ENCODE assay signal across 1 cellular context in the genomic region with DNA sequence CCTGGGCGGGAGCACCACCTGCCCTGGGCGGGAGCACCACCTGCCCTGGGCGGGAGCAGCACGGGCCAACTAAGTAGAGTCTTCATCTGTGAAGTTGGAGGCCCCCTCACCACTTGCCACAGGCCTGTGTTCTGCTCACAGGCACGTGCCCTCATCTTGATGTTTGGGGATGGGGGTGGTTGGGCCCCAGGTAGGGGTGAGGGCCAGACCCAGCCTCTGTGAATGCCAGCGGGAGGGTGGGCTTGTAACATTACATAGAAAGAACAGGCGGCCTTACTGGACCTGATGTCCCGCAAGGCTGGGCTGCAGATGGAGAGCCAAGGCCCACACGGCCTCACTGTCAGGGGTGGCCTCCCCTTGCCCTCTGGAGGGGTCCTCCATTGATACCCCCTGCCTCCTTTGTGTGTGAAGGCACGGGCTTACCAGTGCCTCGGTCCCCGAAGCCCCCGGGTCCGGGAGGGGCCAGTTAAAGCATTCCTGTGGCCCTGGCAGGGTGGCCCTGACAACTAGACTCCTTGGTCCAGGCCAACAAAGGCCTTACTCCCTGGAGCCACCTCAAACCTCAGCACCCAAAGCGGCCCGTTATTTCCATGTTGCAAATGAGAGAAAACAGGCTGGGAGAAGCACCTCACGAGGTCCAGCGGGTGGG.
TF ChIP-seq lines count a peak whose summit lies in the region.

No MANE protein-coding gene starts in this region.

TF ChIP-seq in H1, 55 proteins besides CTCF, POLR2A, EP300 and RAD21:
- TF ChIP-seq KDM1A (IDR thresholded peaks at IDR 0.05; ENCODE audit: borderline replicate concordance, low read length) (0 out of 2 replicates have a peak, but pooled peaks have one; percentile 29), POLR2AphosphoS5 (IDR thresholded peaks at IDR 0.05; ENCODE audit: low read depth, low read length) (no peak), YY1 (IDR thresholded peaks at IDR 0.05; ENCODE audit: low read depth, low read length) (no peak), RXRA (IDR thresholded peaks at IDR 0.05; ENCODE audit: insufficient read depth, low read depth, low read length) (no peak), RBBP5 (IDR thresholded peaks at IDR 0.05; ENCODE audit: borderline replicate concordance, low read depth, low read length) (no peak), CREB1 (IDR thresholded peaks at IDR 0.05) (no peak), BACH1 (IDR thresholded peaks at IDR 0.05; ENCODE audit: low read length) (no peak), PHF8 (conservative IDR thresholded peaks at IDR 0.05; ENCODE audit: low read depth, low read length) (no peak), EGR1 (IDR thresholded peaks at IDR 0.05; ENCODE audit: borderline replicate concordance, low read depth, low read length) (no peak), SIX5 (IDR thresholded peaks at IDR 0.05; ENCODE audit: low read depth, low read length) (no peak), ASH2L (IDR thresholded peaks at IDR 0.05; ENCODE audit: low read length) (no peak), CTBP2 (IDR thresholded peaks at IDR 0.05; ENCODE audit: borderline replicate concordance, insufficient read depth, insufficient read length, low read length) (no peak), NANOG (IDR thresholded peaks at IDR 0.05; ENCODE audit: insufficient read depth, low read depth, low read length, poor library complexity, severe bottlenecking) (no peak), JUND (IDR thresholded peaks at IDR 0.05; ENCODE audit: low read length) (no peak), POU5F1 (IDR thresholded peaks at IDR 0.05; ENCODE audit: low read depth, low read length) (no peak), SIN3A (conservative IDR thresholded peaks at IDR 0.05 in 1 of 2, IDR thresholded peaks at IDR 0.05 in 1 of 2; ENCODE audit: low read depth in 1 of 2, low read length in 2 of 2) (no peak), TEAD4 (IDR thresholded peaks at IDR 0.05; ENCODE audit: low read depth, low read length) (no peak), SP4 (IDR thresholded peaks at IDR 0.05; ENCODE audit: low read length) (no peak)
- TF ChIP-seq, protein P1, sequence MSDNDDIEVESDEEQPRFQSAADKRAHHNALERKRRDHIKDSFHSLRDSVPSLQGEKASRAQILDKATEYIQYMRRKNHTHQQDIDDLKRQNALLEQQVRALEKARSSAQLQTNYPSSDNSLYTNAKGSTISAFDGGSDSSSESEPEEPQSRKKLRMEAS (IDR thresholded peaks at IDR 0.05): 0 out of 2 replicates have a peak, but pooled peaks have one; percentile 16
- TF ChIP-seq, protein P2, sequence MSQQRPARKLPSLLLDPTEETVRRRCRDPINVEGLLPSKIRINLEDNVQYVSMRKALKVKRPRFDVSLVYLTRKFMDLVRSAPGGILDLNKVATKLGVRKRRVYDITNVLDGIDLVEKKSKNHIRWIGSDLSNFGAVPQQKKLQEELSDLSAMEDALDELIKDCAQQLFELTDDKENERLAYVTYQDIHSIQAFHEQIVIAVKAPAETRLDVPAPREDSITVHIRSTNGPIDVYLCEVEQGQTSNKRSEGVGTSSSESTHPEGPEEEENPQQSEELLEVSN (IDR thresholded peaks at IDR 0.05): peak; percentile 44; the same call in 1 of the 2 replicates
- TF ChIP-seq, protein P3, sequence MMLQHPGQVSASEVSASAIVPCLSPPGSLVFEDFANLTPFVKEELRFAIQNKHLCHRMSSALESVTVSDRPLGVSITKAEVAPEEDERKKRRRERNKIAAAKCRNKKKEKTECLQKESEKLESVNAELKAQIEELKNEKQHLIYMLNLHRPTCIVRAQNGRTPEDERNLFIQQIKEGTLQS (IDR thresholded peaks at IDR 0.05; ENCODE audit: insufficient read depth, low read depth, low read length): no peak
